ENCODE assay signal across 1 cellular context in genomic region chr3:11244131-11244677, GRCh38.
TF ChIP-seq lines count a peak whose summit lies in the region.

No MANE protein-coding gene starts in this region.

TF ChIP-seq in H1, 55 proteins besides CTCF, POLR2A, EP300 and RAD21:
- TF ChIP-seq E2F6 (IDR thresholded peaks at IDR 0.05) (no peak), SAP30 (IDR thresholded peaks at IDR 0.05; ENCODE audit: insufficient read depth, insufficient replicate concordance, low read length) (no peak), USF2 (IDR thresholded peaks at IDR 0.05; ENCODE audit: low read length) (peak; percentile 69), ATF3 (IDR thresholded peaks at IDR 0.05; ENCODE audit: insufficient read depth, low read depth, low read length) (0 out of 2 replicates have a peak, but pooled peaks have one; percentile 9), HDAC6 (IDR thresholded peaks at IDR 0.05; ENCODE audit: low read depth, low read length) (no peak), SIX5 (IDR thresholded peaks at IDR 0.05; ENCODE audit: low read depth, low read length) (peak; percentile 61), YY1 (IDR thresholded peaks at IDR 0.05; ENCODE audit: low read depth, low read length) (0 out of 2 replicates have a peak, but pooled peaks have one; percentile 25)
